24 cellular contexts compared by ENCODE assay signal in the genomic region with DNA sequence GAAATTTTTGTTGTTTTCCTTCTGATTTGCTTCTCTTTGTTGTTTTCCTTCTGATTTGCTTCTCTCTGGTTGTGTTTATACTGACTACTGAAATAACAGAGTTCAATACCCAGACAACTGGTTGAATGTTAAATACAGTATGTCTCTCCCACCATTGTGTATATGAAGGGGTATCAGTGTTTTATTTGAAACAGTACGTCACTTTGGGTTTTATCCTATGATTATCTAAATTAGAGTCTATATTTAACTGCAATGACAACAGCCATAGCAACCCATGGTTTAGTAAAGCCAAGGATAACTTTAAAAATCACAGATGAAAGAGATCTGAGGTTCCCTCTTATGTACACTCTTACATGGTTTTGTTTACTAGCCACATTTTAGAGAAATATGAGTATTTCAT.
"Had no signal": no experiment of that assay in that cellular context is flagged by ENCODE, and none has a peak within 500 bp of the region (broad histone marks: within the 10 kb centered on the region; RNA-seq: fewer than 3 reads in every experiment).

No MANE protein-coding gene starts in this region.

- H3K4me3 Mint-ChIP-seq: naive thymus-derived CD4-positive, alpha-beta T cell; nephron progenitor cell; stimulated activated memory B cell treated with anti-CD40 and anti-IgM and Interleukin-4, amounts not matched to agents 10 μg/mL and 1 μg/mL and 100 μg/mL, for 72 hours; stimulated activated naive CD8-positive, alpha-beta T cell treated with anti-CD3 and anti-CD28 coated beads, Interleukin-15, Interleukin-2, amounts not matched to agents 100 ng/mL and 50 ng/mL, for 24 hours had no signal

- H3K27ac Mint-ChIP-seq: naive thymus-derived CD4-positive, alpha-beta T cell; nephron progenitor cell; stimulated activated memory B cell treated with anti-CD40 and anti-IgM and Interleukin-4, amounts not matched to agents 10 μg/mL and 1 μg/mL and 100 μg/mL, for 72 hours; stimulated activated naive CD8-positive, alpha-beta T cell treated with anti-CD3 and anti-CD28 coated beads, Interleukin-15, Interleukin-2, amounts not matched to agents 100 ng/mL and 50 ng/mL, for 24 hours had no signal

- H3K9me3 Mint-ChIP-seq: stimulated activated naive CD8-positive, alpha-beta T cell treated with anti-CD3 and anti-CD28 coated beads, Interleukin-15, Interleukin-2, amounts not matched to agents 100 ng/mL and 50 ng/mL, for 24 hours had no signal

- H3K4me1 ChIP-seq: esophagus squamous epithelium, psoas muscle, spleen, testis, tibial nerve, upper lobe of right lung, vagina had no signal

- DNase-seq: dorsolateral prefrontal cortex; effector CD8-positive, alpha-beta T cell; esophagus squamous epithelium; foreskin fibroblast; glutamatergic neuron; islet precursor cell; mammary epithelial cell; naive thymus-derived CD4-positive, alpha-beta T cell; nephron progenitor cell; psoas muscle; retina; right lobe of liver; spleen; stimulated activated CD4-positive, alpha-beta T cell treated with anti-CD3 and anti-CD28 coated beads, Interleukin-15, amount 100 ng/mL, for 24 hours; stimulated activated CD4-positive, alpha-beta T cell treated with anti-CD3 and anti-CD28 coated beads, Interleukin-1b, Interleukin-23, amount 100 ng/mL, for 48 hours; stimulated activated CD4-positive, alpha-beta T cell treated with anti-CD3 and anti-CD28 coated beads, Interleukin-4, amount 100 ng/mL, for 24 hours; testis; upper lobe of right lung had no signal

- H3K36me3 ChIP-seq: esophagus squamous epithelium, gastroesophageal sphincter, neutrophil, right lobe of liver, spleen, tibial nerve, upper lobe of right lung, vagina had no signal

- H3K4me1 Mint-ChIP-seq: naive thymus-derived CD4-positive, alpha-beta T cell; nephron progenitor cell; stimulated activated memory B cell treated with anti-CD40 and anti-IgM and Interleukin-4, amounts not matched to agents 10 μg/mL and 1 μg/mL and 100 μg/mL, for 72 hours had no signal

- H3K27me3 Mint-ChIP-seq: naive thymus-derived CD4-positive, alpha-beta T cell; stimulated activated memory B cell treated with anti-CD40 and anti-IgM and Interleukin-4, amounts not matched to agents 10 μg/mL and 1 μg/mL and 100 μg/mL, for 72 hours; stimulated activated naive CD8-positive, alpha-beta T cell treated with anti-CD3 and anti-CD28 coated beads, Interleukin-15, Interleukin-2, amounts not matched to agents 100 ng/mL and 50 ng/mL, for 24 hours had no signal

- H3K4me3 ChIP-seq: dorsolateral prefrontal cortex, esophagus squamous epithelium, gastroesophageal sphincter, psoas muscle, right lobe of liver, spleen, testis, tibial nerve, upper lobe of right lung, vagina had no signal

- H3K36me3 Mint-ChIP-seq: naive thymus-derived CD4-positive, alpha-beta T cell; stimulated activated memory B cell treated with anti-CD40 and anti-IgM and Interleukin-4, amounts not matched to agents 10 μg/mL and 1 μg/mL and 100 μg/mL, for 72 hours had no signal

- H3K9me3 ChIP-seq: esophagus squamous epithelium, neutrophil, right lobe of liver, testis, upper lobe of right lung, vagina had no signal

- H3K27ac ChIP-seq: dorsolateral prefrontal cortex, esophagus squamous epithelium, gastroesophageal sphincter, neutrophil, psoas muscle, right lobe of liver, spleen, testis, tibial nerve, upper lobe of right lung, vagina had no signal

- H3K27me3 ChIP-seq: dorsolateral prefrontal cortex, esophagus squamous epithelium, gastroesophageal sphincter, neutrophil, right lobe of liver, spleen, testis, tibial nerve, upper lobe of right lung, vagina had no signal
